In the genomic region with DNA sequence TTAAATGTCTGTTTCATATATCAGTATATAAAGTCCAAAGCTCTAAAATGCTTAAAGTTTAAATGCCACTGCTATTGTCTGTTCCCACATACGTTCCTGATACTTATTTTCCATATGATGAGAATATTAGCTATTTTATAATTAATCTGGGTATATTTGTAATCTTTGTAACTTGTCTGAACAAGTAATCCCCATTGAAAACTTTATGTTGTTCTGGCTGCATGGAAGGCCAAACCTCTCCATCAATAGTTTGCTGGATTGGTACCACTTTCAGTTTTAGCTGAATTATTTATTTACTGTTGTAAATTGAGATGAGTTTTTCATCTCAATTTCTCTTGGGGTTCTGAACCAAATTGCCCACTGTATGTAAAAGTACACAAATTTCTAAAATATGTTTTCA, we compare ENCODE assay signal across 8 cellular contexts. TPM values are rescaled to one million over a fixed set of nuclear protein-coding genes. Genes with fewer than 3 reads are reported as not detected.
DNase-seq lines count a peak whose midpoint lies in the region; TF ChIP-seq lines count a peak whose summit lies in the region.

No MANE protein-coding gene starts in this region.

- H3K4me1 ChIP-seq in SJCRH30: peaks cover 3% of the 10 kb centered on the region; the same call in 1 of the 2 replicates
- peaks cover 7% of the 10 kb centered on the region for H3K4me1 ChIP-seq in parathyroid adenoma

- DNase-seq in GM12864 (ENCODE audit: low read depth): no peak
- DNase-seq in SJCRH30: peak in 1 of 2 experiments; percentile 3
- DNase-seq in epithelial cell of prostate (ENCODE audit: low read depth, low spot score): no peak
- no peak for DNase-seq in dermis blood vessel endothelial cell
- no peak for DNase-seq in NCI-H510A treated with DMSO at 0.1 percent for 48 hours (lab: John Stamatoyannopoulos, UW)
- DNase-seq in stimulated activated CD4-positive, alpha-beta T cell treated with anti-CD3 and anti-CD28 coated beads, Interleukin-1b, Interleukin-23, amount 100 ng/mL, for 48 hours: no peak
- no peak for DNase-seq in NCI-H2227 (lab: John Stamatoyannopoulos, UW; ENCODE audit: unreplicated experiment)

- H3K27me3 ChIP-seq in SJCRH30: no peaks in the 10 kb centered on the region
- no peaks in the 10 kb centered on the region for H3K27me3 ChIP-seq in parathyroid adenoma (ENCODE audit: control insufficient read depth, insufficient read depth, low read length)

- H3K27ac ChIP-seq in SJCRH30 (no peak overlapping the region; the same call in 1 of the 2 replicates), epithelial cell of prostate (peak overlapping the region; percentile 78), parathyroid adenoma (peak overlapping the region; percentile 94)

- H3K4me3 ChIP-seq in GM12864 (ENCODE audit: low read depth, low read length): peak overlapping the region; percentile 84
- H3K4me3 ChIP-seq in SJCRH30: peak overlapping the region; percentile 74
- peak overlapping the region; percentile 87 for H3K4me3 ChIP-seq in parathyroid adenoma (ENCODE audit: low read depth, low read length)

- H3K9me3 ChIP-seq in SJCRH30 (replicated peaks): no peaks in the 10 kb centered on the region
- H3K9me3 ChIP-seq in parathyroid adenoma (ENCODE audit: control insufficient read depth, low read length): no peaks in the 10 kb centered on the region

- H2AFZ ChIP-seq in parathyroid adenoma: no peak overlapping the region

- H3K4me2 ChIP-seq in parathyroid adenoma (ENCODE audit: low read length): peak overlapping the region; percentile 80

- TF ChIP-seq CTCF in GM12864 (IDR thresholded peaks at IDR 0.05; ENCODE audit: low read depth, low read length, missing control alignments): no peak
- TF ChIP-seq CTCF in parathyroid adenoma (IDR thresholded peaks at IDR 0.05): no peak

- no peak overlapping the region for H3K9ac ChIP-seq in parathyroid adenoma

- peaks cover 9% of the 10 kb centered on the region for H3K79me2 ChIP-seq in parathyroid adenoma

- H3K36me3 ChIP-seq in SJCRH30 (0 out of 2 replicates have a peak, but pooled peaks cover 4% of the 10 kb centered on the region), parathyroid adenoma (ENCODE audit: control insufficient read depth, insufficient read depth, low read length) (no peaks in the 10 kb centered on the region)

RNA-seq across cellular contexts. Expression of a gene that starts 1.5 kb away (rescaled TPM):
- total RNA-seq in SJCRH30 (2014; rRNA removed; shearing (Covaris generic)): 15.6 and 18.0 TPM in 2 replicates
- 12.3 TPM in 2 replicates for total RNA-seq in dermis blood vessel endothelial cell

RNA-seq across cellular contexts. Expression of a gene that starts 1.8 kb away (rescaled TPM):
- 84.7 and 108 TPM in 2 replicates for total RNA-seq in SJCRH30 (2014; rRNA removed; shearing (Covaris generic))
- total RNA-seq in dermis blood vessel endothelial cell: 62.0 and 77.6 TPM in 2 replicates
